12 cellular contexts compared by ENCODE assay signal in the genomic region with DNA sequence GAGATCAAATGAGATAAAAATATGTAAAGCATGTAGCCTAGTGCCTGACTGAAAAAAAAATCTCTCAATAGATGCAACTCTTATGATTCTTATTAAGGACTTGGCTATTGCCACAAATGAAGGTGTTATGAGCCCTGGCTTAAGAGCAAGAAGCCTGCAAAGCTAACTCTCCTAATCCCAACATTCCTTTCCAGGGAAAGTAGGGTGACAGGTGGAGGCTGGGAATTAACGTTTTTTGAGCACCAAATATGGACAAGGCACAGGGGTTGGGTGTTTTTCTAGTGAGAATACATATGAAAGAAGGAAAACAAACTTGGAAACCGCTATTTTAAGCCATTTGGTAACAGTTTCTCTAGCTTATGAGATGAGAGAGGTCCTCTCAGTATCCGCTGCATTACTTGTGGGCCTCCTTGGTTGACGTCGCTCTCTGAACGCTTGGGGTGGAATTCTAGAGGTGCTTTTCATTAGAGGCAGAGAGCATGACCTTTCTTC. TPM values are rescaled to one million over a fixed set of nuclear protein-coding genes. Genes with fewer than 3 reads are reported as not detected.
DNase-seq lines count a peak whose midpoint lies in the region; FAIRE-seq and TF ChIP-seq lines count a peak whose summit lies in the region.
"Had no signal": no experiment of that assay in that cellular context is flagged by ENCODE, and none has a peak within 500 bp of the region (broad histone marks: within the 10 kb centered on the region; RNA-seq: fewer than 3 reads in every experiment).

No MANE protein-coding gene starts in this region.

- H3K4me1 ChIP-seq in iPS-20b (ENCODE audit: insufficient read depth, low read length) (peaks cover 34% of the 10 kb centered on the region; the same call in 1 of the 2 replicates), sigmoid colon (no peaks in the 10 kb centered on the region)

- H3K9me3 ChIP-seq in iPS-20b (ENCODE audit: insufficient read depth, low read depth, low read length) (no peaks in the 10 kb centered on the region), sigmoid colon (no peaks in the 10 kb centered on the region)

- no peak for TF ChIP-seq POLR2A in sigmoid colon (IDR thresholded peaks at IDR 0.05)

- no peaks in the 10 kb centered on the region for H3K27me3 Mint-ChIP-seq in T-helper 2 cell treated with Interferon-gamma antibody and Interleukin-4, amounts not matched to agents 5 μg/mL and 100 μg/mL, for 36 hours (ENCODE audit: low read depth)
- peaks cover 3% of the 10 kb centered on the region for H3K27me3 Mint-ChIP-seq in type B pancreatic cell

- H3K9me3 Mint-ChIP-seq in T-helper 2 cell treated with Interferon-gamma antibody and Interleukin-4, amounts not matched to agents 5 μg/mL and 100 μg/mL, for 36 hours: no peaks in the 10 kb centered on the region
- no peaks in the 10 kb centered on the region for H3K9me3 Mint-ChIP-seq in type B pancreatic cell

- H3K36me3 Mint-ChIP-seq in T-helper 2 cell treated with Interferon-gamma antibody and Interleukin-4, amounts not matched to agents 5 μg/mL and 100 μg/mL, for 36 hours (ENCODE audit: low read depth): peaks cover 73% of the 10 kb centered on the region
- no peaks in the 10 kb centered on the region for H3K36me3 Mint-ChIP-seq in type B pancreatic cell

- DNase-seq in activated naive CD4-positive, alpha-beta T cell treated with Interleukin-2 at 50 U/mL for 16 hours: peak; percentile 35
- DNase-seq in activated naive CD4-positive, alpha-beta T cell treated with anti-CD3 and anti-CD28 coated beads, Interleukin-2, amount 50 U/mL, for 16 hours: no peak
- DNase-seq in T-helper 2 cell treated with Interferon-gamma antibody and Interleukin-4, amounts not matched to agents 5 μg/mL and 100 μg/mL, for 36 hours (ENCODE audit: low spot score): no peak
- DNase-seq in type B pancreatic cell (ENCODE audit: extremely low spot score, unreplicated experiment): no peak
- no peak for DNase-seq in urothelium cell line (ENCODE audit: low spot score)
- no peak for DNase-seq in dedifferentiated amniotic fluid mesenchymal stem cell (ENCODE audit: extremely low spot score)
- no peak for DNase-seq in sigmoid colon
- DNase-seq: aorta, MV-4-11 had no signal

- H3K4me3 Mint-ChIP-seq in T-helper 2 cell treated with Interferon-gamma antibody and Interleukin-4, amounts not matched to agents 5 μg/mL and 100 μg/mL, for 36 hours: peak overlapping the region; percentile 95
- peak overlapping the region; percentile 51 for H3K4me3 Mint-ChIP-seq in type B pancreatic cell

- H3K36me3 ChIP-seq in iPS-20b (ENCODE audit: insufficient read depth, low read depth, low read length) (no peaks in the 10 kb centered on the region), sigmoid colon (no peaks in the 10 kb centered on the region)

- peaks cover 49% of the 10 kb centered on the region for H3K4me1 Mint-ChIP-seq in T-helper 2 cell treated with Interferon-gamma antibody and Interleukin-4, amounts not matched to agents 5 μg/mL and 100 μg/mL, for 36 hours (ENCODE audit: low read depth)
- H3K4me1 Mint-ChIP-seq in type B pancreatic cell (ENCODE audit: unreplicated experiment): peaks cover 23% of the 10 kb centered on the region

- H3K27ac ChIP-seq in iPS-20b (ENCODE audit: low read length) (no peak overlapping the region), sigmoid colon (no peak overlapping the region)

- FAIRE-seq in urothelium cell line (lab: Jason Lieb, UNC): no peak

- no peaks in the 10 kb centered on the region for H3K27me3 ChIP-seq in iPS-20b (ENCODE audit: insufficient read depth, low read length)
- no peaks in the 10 kb centered on the region for H3K27me3 ChIP-seq in sigmoid colon

- intact Hi-C loops in sigmoid colon (cut with DNase I): no loop called here

- TF ChIP-seq CTCF in type B pancreatic cell (conservative IDR thresholded peaks at IDR 0.05) (no peak), sigmoid colon (IDR thresholded peaks at IDR 0.05) (no peak)

- TF ChIP-seq EP300 in sigmoid colon (IDR thresholded peaks at IDR 0.05): no peak

- peak overlapping the region; percentile 68; the same call in 1 of the 2 replicates for H3K4me3 ChIP-seq in iPS-20b (ENCODE audit: low read length)
- no peak overlapping the region for H3K4me3 ChIP-seq in sigmoid colon

- H3K9ac ChIP-seq in iPS-20b (ENCODE audit: low read depth, low read length): peak overlapping the region; percentile 80; the same call in 1 of the 2 replicates

- 52 to 70% methylated on average over 6 of the region's 6 CpGs for WGBS in sigmoid colon, 2 donors

- peak overlapping the region; percentile 97 for H3K27ac Mint-ChIP-seq in T-helper 2 cell treated with Interferon-gamma antibody and Interleukin-4, amounts not matched to agents 5 μg/mL and 100 μg/mL, for 36 hours
- no peak overlapping the region for H3K27ac Mint-ChIP-seq in type B pancreatic cell

RNA-seq across cellular contexts. Expression of gene RHOH, which starts 2.4 kb away (rescaled TPM):
- total RNA-seq in type B pancreatic cell (ENCODE audit: low replicate concordance): 3.1 and 5.4 TPM in 2 replicates
- 1 to 10 TPM in 2 of 4 donors, under 1 TPM in 2; 0.49 to 1.4 (median 1.0) TPM for total RNA-seq in sigmoid colon
- polyA plus RNA-seq in sigmoid colon: 10 to 100 TPM in 1 of 3 donors, 1 to 10 TPM in 2; 2.5 to 38.8 (median 4.2) TPM
- total RNA-seq: kidney epithelial cell, renal cortical epithelial cell had no signal
